12 cellular contexts compared by ENCODE assay signal in genomic region chr17:73349138-73349537, GRCh38. TPM values are rescaled to one million over a fixed set of nuclear protein-coding genes. Genes with fewer than 3 reads are reported as not detected.
DNase-seq lines count a peak whose midpoint lies in the region; ATAC-seq and TF ChIP-seq lines count a peak whose summit lies in the region.
"Had no signal": no experiment of that assay in that cellular context is flagged by ENCODE, and none has a peak within 500 bp of the region (broad histone marks: within the 10 kb centered on the region; RNA-seq: fewer than 3 reads in every experiment).

No MANE protein-coding gene starts in this region.

- WGBS in H9 (ENCODE audit: extremely low coverage, insufficient read length, low lambda C conversion rate), result no CpG with 5 or more reads among the region's 6 CpGs

- no peak overlapping the region for H3K9ac ChIP-seq in H9 (ENCODE audit: extremely low read depth, insufficient read length, low read length)

- H3K56ac ChIP-seq in H9 (ENCODE audit: insufficient read length, low read depth, low read length), result no peak overlapping the region

- H3K9me3 ChIP-seq in H9 (ENCODE audit: control insufficient read depth, low read depth, low read length), result no peaks in the 10 kb centered on the region
- H3K9me3 ChIP-seq: prostate gland had no signal

- no peak overlapping the region for H2AFZ ChIP-seq in H9 (ENCODE audit: low read length)

- no peak overlapping the region for H4K91ac ChIP-seq in H9 (ENCODE audit: insufficient read length, low read depth, low read length)

- no peak for DNase-seq in H9
- DNase-seq in cerebellum (ENCODE audit: low spot score), result peak; percentile 52
- peak in 42 of 51 donors; percentile 34 to 86 (median 66) for DNase-seq in hypothalamus (lab: John Stamatoyannopoulos, UW)
- peak in 9 of 10 donors; percentile 48 to 91 (median 59) for DNase-seq in posterior cingulate gyrus
- DNase-seq in left colon, result no peak
- no peak for DNase-seq in activated CD8-positive, alpha-beta T cell treated with anti-CD3 and anti-CD28 coated beads, Interleukin-2, amount 10 ng/mL, durations not matched to agents 7 days and 5 days
- DNase-seq in foreskin keratinocyte, result no peak
- DNase-seq: kidney, NCI-H1930 had no signal

- H3K27ac ChIP-seq in H9 (ENCODE audit: insufficient read length, low read depth, low read length) (no peak overlapping the region), foreskin keratinocyte (no peak overlapping the region)

- no peak overlapping the region for H3K4me2 ChIP-seq in H9 (ENCODE audit: insufficient read depth, insufficient read length, low read length)

- peaks cover 36 to 44% of the 10 kb centered on the region in 2 experiments for H3K4me1 Mint-ChIP-seq in H9
- H3K4me1 Mint-ChIP-seq in activated CD8-positive, alpha-beta T cell treated with anti-CD3 and anti-CD28 coated beads, Interleukin-2, amount 10 ng/mL, durations not matched to agents 7 days and 5 days (ENCODE audit: low read depth), result no peaks in the 10 kb centered on the region
- H3K4me1 Mint-ChIP-seq: IgD-negative memory B cell had no signal

- no peak overlapping the region for H3K4ac ChIP-seq in H9 (ENCODE audit: low read depth, low read length)

- H3K9me3 Mint-ChIP-seq in H9, result no peaks in the 10 kb centered on the region
- no peaks in the 10 kb centered on the region for H3K9me3 Mint-ChIP-seq in activated CD8-positive, alpha-beta T cell treated with anti-CD3 and anti-CD28 coated beads, Interleukin-2, amount 10 ng/mL, durations not matched to agents 7 days and 5 days (ENCODE audit: insufficient read depth)
- H3K9me3 Mint-ChIP-seq: IgD-negative memory B cell had no signal

- intact Hi-C loops in posterior cingulate gyrus (cut with DNase I), result no loop called here
- intact Hi-C loops in left colon (cut with DNase I, micrococcal nuclease), result no loop called here

- H3K27me3 Mint-ChIP-seq in H9 (ENCODE audit: low read depth), result no peaks in the 10 kb centered on the region; the same call in none of the 2 replicates
- no peaks in the 10 kb centered on the region for H3K27me3 Mint-ChIP-seq in activated CD8-positive, alpha-beta T cell treated with anti-CD3 and anti-CD28 coated beads, Interleukin-2, amount 10 ng/mL, durations not matched to agents 7 days and 5 days (ENCODE audit: low read depth)
- H3K27me3 Mint-ChIP-seq: IgD-negative memory B cell had no signal

- peaks cover 0 to 16% (median 0%) of the 10 kb centered on the region in 3 experiments; a peak in 3 of 7 replicates for H3K36me3 Mint-ChIP-seq in H9 (ENCODE audit: insufficient read depth in 1 of 3, low read depth in 3 of 3)
- no peaks in the 10 kb centered on the region for H3K36me3 Mint-ChIP-seq in activated CD8-positive, alpha-beta T cell treated with anti-CD3 and anti-CD28 coated beads, Interleukin-2, amount 10 ng/mL, durations not matched to agents 7 days and 5 days (ENCODE audit: low read depth)
- H3K36me3 Mint-ChIP-seq: IgD-negative memory B cell had no signal

- ATAC-seq in left colon, result no peak
- no peak for ATAC-seq in activated CD8-positive, alpha-beta T cell treated with anti-CD3 and anti-CD28 coated beads, Interleukin-2, amount 10 ng/mL, durations not matched to agents 7 days and 5 days
- ATAC-seq in foreskin keratinocyte, result no peak
- no peak for ATAC-seq in HG03342 (IDR thresholded peaks at IDR 0.05; ENCODE audit: unreplicated experiment)

- peak overlapping the region in 1 of 2 experiments; percentile 8; a peak in 1 of 5 replicates for H3K4me3 Mint-ChIP-seq in H9
- H3K4me3 Mint-ChIP-seq in activated CD8-positive, alpha-beta T cell treated with anti-CD3 and anti-CD28 coated beads, Interleukin-2, amount 10 ng/mL, durations not matched to agents 7 days and 5 days, result no peak overlapping the region
- H3K4me3 Mint-ChIP-seq: IgD-negative memory B cell had no signal

- no peak overlapping the region for H3T11ph ChIP-seq in H9 (ENCODE audit: low read length)

- no peaks in the 10 kb centered on the region for H3K79me1 ChIP-seq in H9 (ENCODE audit: insufficient read depth, low read depth, low read length, poor library complexity, severe bottlenecking)

- H3K79me2 ChIP-seq in H9 (ENCODE audit: insufficient read depth, low read length), result no peaks in the 10 kb centered on the region

- no peak for TF ChIP-seq CTCF in H9 (conservative IDR thresholded peaks at IDR 0.05)
- no peak for TF ChIP-seq CTCF in foreskin keratinocyte (conservative IDR thresholded peaks at IDR 0.05)

- no peak overlapping the region for H3K23ac ChIP-seq in H9 (ENCODE audit: insufficient read length, low read depth, low read length)

- H4K8ac ChIP-seq in H9 (replicated peaks; ENCODE audit: insufficient read length, low read depth, low read length), result no peak overlapping the region

- H3K18ac ChIP-seq in H9 (ENCODE audit: insufficient read length, low read depth, low read length), result no peak overlapping the region

- CTCF ChIA-PET in activated CD8-positive, alpha-beta T cell treated with anti-CD3 and anti-CD28 coated beads, Interleukin-2, amount 10 ng/mL, durations not matched to agents 7 days and 5 days (lab: Charles Lee), result no interaction called here

- no peak overlapping the region for H2AK5ac ChIP-seq in H9 (ENCODE audit: insufficient read length, low read length)

- no peak overlapping the region; the same call in 1 of the 2 replicates for H3K14ac ChIP-seq in H9 (ENCODE audit: insufficient read depth, low read length)

- H2BK120ac ChIP-seq in H9 (ENCODE audit: low read depth, low read length, poor library complexity, severe bottlenecking), result no peak overlapping the region

- no peak overlapping the region for H4K5ac ChIP-seq in H9 (ENCODE audit: insufficient read length, low read depth, low read length)

- peak overlapping the region in 2 of 3 experiments; percentile 61 to 80; a peak in 2 of 7 replicates for H3K27ac Mint-ChIP-seq in H9
- no peak overlapping the region for H3K27ac Mint-ChIP-seq in activated CD8-positive, alpha-beta T cell treated with anti-CD3 and anti-CD28 coated beads, Interleukin-2, amount 10 ng/mL, durations not matched to agents 7 days and 5 days
- H3K27ac Mint-ChIP-seq: IgD-negative memory B cell had no signal

- H2BK5ac ChIP-seq in H9 (ENCODE audit: insufficient read length, low read length), result no peak overlapping the region

- H4K20me1 ChIP-seq in H9 (ENCODE audit: control insufficient read depth, insufficient read depth, insufficient read length), result no peaks in the 10 kb centered on the region

- H3K23me2 ChIP-seq in H9 (ENCODE audit: insufficient read length, low read depth, low read length, poor library complexity, severe bottlenecking), result no peaks in the 10 kb centered on the region

- H2BK15ac ChIP-seq in H9 (ENCODE audit: low read depth, low read length), result no peak overlapping the region

- H3K27me3 ChIP-seq in H9 (ENCODE audit: insufficient read depth, low read length) (no peaks in the 10 kb centered on the region), foreskin keratinocyte (no peaks in the 10 kb centered on the region)

- no peak overlapping the region for H2BK20ac ChIP-seq in H9 (ENCODE audit: low read depth, low read length, poor library complexity, severe bottlenecking)

- POLR2A ChIA-PET in activated CD8-positive, alpha-beta T cell treated with anti-CD3 and anti-CD28 coated beads, Interleukin-2, amount 10 ng/mL, durations not matched to agents 7 days and 5 days (lab: Charles Lee), result no interaction called here

- no peak overlapping the region for H2BK12ac ChIP-seq in H9 (ENCODE audit: insufficient read length, low read depth, low read length)

- H3K4me1 ChIP-seq in H9 (ENCODE audit: insufficient read depth, low read length) (peaks cover 2% of the 10 kb centered on the region; the same call in 1 of the 2 replicates), foreskin keratinocyte (no peaks in the 10 kb centered on the region)
- H3K4me1 ChIP-seq: prostate gland had no signal

RNA-seq across cellular contexts. Expression of gene CDC42EP4, which starts 37.3 kb away (rescaled TPM):
- 27.1 and 28.2 TPM in 2 replicates for total RNA-seq in H9 (2021)
- 79.6 TPM for total RNA-seq in cerebellum
- total RNA-seq in left colon, result 10 to 100 TPM; 49.6 to 65.6 TPM
- total RNA-seq in activated CD8-positive, alpha-beta T cell treated with anti-CD3 and anti-CD28 coated beads, Interleukin-2, amount 10 ng/mL, durations not matched to agents 7 days and 5 days, result 1 to 10 TPM in 1 of 2 experiments, under 1 TPM in 1; 0.58 to 1.1 TPM
- total RNA-seq in foreskin keratinocyte, result 18.7 and 20.3 TPM in 2 replicates
- 14.5 and 16.4 TPM in 2 replicates for polyA plus RNA-seq in foreskin keratinocyte

Comparison
In these comparisons a context has a peak if more than half of its experiments do, and no peak if none do; other contexts are left out.
1. DNase-seq: peak in cerebellum (single experiment), hypothalamus (42 of 51) and posterior cingulate gyrus (9 of 10); none in H9 (single experiment), left colon (0 of 2), activated CD8-positive, alpha-beta T cell treated with anti-CD3 and anti-CD28 coated beads, Interleukin-2, amount 10 ng/mL, durations not matched to agents 7 days and 5 days (single experiment) and foreskin keratinocyte (0 of 2).